ENCODE assay signal across 8 cellular contexts in genomic region chr1:1745651-1746565, GRCh38. TPM values are rescaled to one million over a fixed set of nuclear protein-coding genes. Genes with fewer than 3 reads are reported as not detected.
DNase-seq lines count a peak whose midpoint lies in the region; ATAC-seq, FAIRE-seq and TF ChIP-seq lines count a peak whose summit lies in the region.
"Not testable (repeated sequence)": the region's sequence is repeated elsewhere in the genome, so short reads cannot be mapped to it uniquely, and the experiment has no call there.

No MANE protein-coding gene starts in this region.

- POLR2A ChIA-PET in A549 (lab: Yijun Ruan, JAX), result not testable (repeated sequence)

- under 1% methylated on average over 16 of the region's 101 CpGs for WGBS in A549 (ENCODE audit: missing lambda C conversion rate)

- H3K4me2 ChIP-seq in A549, result peak overlapping the region; percentile 47; the same call in 1 of the 3 replicates

- not testable (repeated sequence) for FAIRE-seq in A549 (lab: Jason Lieb, UNC)

- not testable (repeated sequence) for TF ChIP-seq CTCF in A549 (IDR thresholded peaks at IDR 0.05); kidney epithelial cell (IDR thresholded peaks at IDR 0.05; ENCODE audit: insufficient read depth, low read length, poor library complexity, severe bottlenecking)

- not testable (repeated sequence) for H3K36me3 ChIP-seq in kidney epithelial cell (ENCODE audit: control insufficient read depth, insufficient read depth, low read length)

- not testable (repeated sequence) for H3K27me3 ChIP-seq in kidney epithelial cell (ENCODE audit: control insufficient read depth, insufficient read depth, low read length)

- peak overlapping the region; percentile 92 to 96 for H3K27ac ChIP-seq in A549

- not testable (repeated sequence) for TF ChIP-seq RAD21 in A549 (conservative IDR thresholded peaks at IDR 0.05 in 1 of 2, IDR thresholded peaks at IDR 0.05 in 1 of 2)

- not testable (repeated sequence) for H3K4me1 ChIP-seq in A549

- CTCF ChIA-PET in A549 (lab: Yijun Ruan, JAX), result not testable (repeated sequence)

- TF ChIP-seq POLR2A in A549 (IDR thresholded peaks at IDR 0.05; ENCODE audit: low read length), result not testable (repeated sequence)

- H3K4me3 ChIP-seq in A549, result peak overlapping the region; percentile 53
- H3K4me3 ChIP-seq in kidney epithelial cell (ENCODE audit: low read depth, low read length), result peak overlapping the region; percentile 41

- DNase-seq in A549 (ENCODE audit: low read depth in 1 of 2, low spot score in 1 of 2) (peak in 1 of 2 experiments; percentile 82), NCI-H446 treated with DMSO at 0.1 percent for 48 hours (lab: John Stamatoyannopoulos, UW) (peak; percentile 58), cerebellum (ENCODE audit: low spot score) (peak; percentile 57)
- peak; percentile 82 to 100 for DNase-seq in activated CD4-positive, alpha-beta T cell treated with anti-CD3 and anti-CD28 coated beads, Interleukin-2, amount 50 U/mL, for 24 hours (ENCODE audit: low read depth in 1 of 2, low spot score in 1 of 2)
- DNase-seq in kidney epithelial cell (ENCODE audit: low read depth), result not testable (repeated sequence)
- peak; percentile 85 for DNase-seq in stimulated activated CD4-positive, alpha-beta T cell treated with anti-CD3 and anti-CD28 coated beads, Interleukin-12 subunit alpha, Interleukin-12 subunit beta, amount 100 ng/mL, for 4 hours

- TF ChIP-seq EP300 in A549 (IDR thresholded peaks at IDR 0.05), result not testable (repeated sequence)

- H3K9me3 ChIP-seq in A549, result not testable (repeated sequence)

- ATAC-seq in A549, result peak; percentile 77 to 87
- peak; percentile 74 for ATAC-seq in GM19023 (IDR thresholded peaks at IDR 0.05; ENCODE audit: unreplicated experiment)
- peak; percentile 51 for ATAC-seq in HG03135 (IDR thresholded peaks at IDR 0.05; ENCODE audit: unreplicated experiment)

TF ChIP-seq in A549, 52 proteins besides CTCF, POLR2A, EP300 and RAD21:
- TF ChIP-seq GATA3 (IDR thresholded peaks at IDR 0.05; ENCODE audit: borderline replicate concordance) (peak; percentile 94), JUN (IDR thresholded peaks at IDR 0.05) (peak in 1 of 2 experiments; percentile 51; a peak in 2 of 5 replicates), BHLHE40 (IDR thresholded peaks at IDR 0.05; ENCODE audit: low read depth, low read length) (peak; percentile 84), MAX (IDR thresholded peaks at IDR 0.05) (peak; percentile 78)

RNA-seq across cellular contexts. Expression of gene CDK11A, which starts 21.8 kb away (rescaled TPM):
- polyA plus RNA-seq in A549 (2011; rRNA removed) (6.7 and 13.7 TPM in 2 replicates), A549 (2017; fragmentation: RNase III; extraction: RNeasy Plus Mini Kit Qiagen cat#74134 plus additional on column Dnase treatment) (34.1 to 40.9 TPM (median 36.4 TPM) in 3 replicates)
- polyA plus RNA-seq in A549 (2012; cell fraction: cytosol; rRNA removed), result 14.4 and 18.0 TPM in 2 replicates
- polyA plus RNA-seq in A549 (2012; cell fraction: nucleus; rRNA removed), result 147 and 150 TPM in 2 replicates
- polyA minus RNA-seq in A549 (2011; rRNA and poly(A)+ RNA removed), result 7.4 and 12.4 TPM in 2 replicates
- total RNA-seq in cerebellum (12.8 TPM), kidney epithelial cell (14.2 and 14.9 TPM in 2 replicates)

RNA-seq across cellular contexts. Expression of gene NADK, which starts 32.4 kb away (rescaled TPM):
- 32.9 and 35.8 TPM in 2 replicates for polyA plus RNA-seq in A549 (2011; rRNA removed)
- polyA plus RNA-seq in A549 (2012; cell fraction: cytosol; rRNA removed), result 59.4 and 67.3 TPM in 2 replicates
- 99.9 and 131 TPM in 2 replicates for polyA plus RNA-seq in A549 (2012; cell fraction: nucleus; rRNA removed)
- polyA plus RNA-seq in A549 (2017; fragmentation: RNase III; extraction: RNeasy Plus Mini Kit Qiagen cat#74134 plus additional on column Dnase treatment), result 37.1 to 40.0 TPM (median 38.4 TPM) in 3 replicates
- polyA minus RNA-seq in A549 (2011; rRNA and poly(A)+ RNA removed), result 20.1 and 27.9 TPM in 2 replicates
- total RNA-seq in cerebellum, result 22.4 TPM
- total RNA-seq in kidney epithelial cell, result 63.9 and 68.1 TPM in 2 replicates

RNA-seq across cellular contexts. Expression of gene SLC35E2B, which starts 53.3 kb away (rescaled TPM):
- 10.8 and 16.6 TPM in 2 replicates for polyA plus RNA-seq in A549 (2011; rRNA removed)
- polyA plus RNA-seq in A549 (2012; cell fraction: cytosol; rRNA removed), result 6.0 and 9.1 TPM in 2 replicates
- polyA plus RNA-seq in A549 (2012; cell fraction: nucleus; rRNA removed), result 20.5 and 23.9 TPM in 2 replicates
- 10.8 to 13.9 TPM (median 13.6 TPM) in 3 replicates for polyA plus RNA-seq in A549 (2017; fragmentation: RNase III; extraction: RNeasy Plus Mini Kit Qiagen cat#74134 plus additional on column Dnase treatment)
- 14.1 and 17.1 TPM in 2 replicates for polyA minus RNA-seq in A549 (2011; rRNA and poly(A)+ RNA removed)
- total RNA-seq in cerebellum, result 65.6 TPM
- total RNA-seq in kidney epithelial cell, result 28.0 and 33.4 TPM in 2 replicates
